ENCODE assay signal across 1 cellular context in genomic region chr10:6204341-6205191, GRCh38.
TF ChIP-seq lines count a peak whose summit lies in the region.

No MANE protein-coding gene starts in this region.

TF ChIP-seq in WTC11, 78 proteins besides CTCF, POLR2A, EP300 and RAD21 (continued from another document):
- TF ChIP-seq ZBTB43 (CRISPR knock-in tag; IDR thresholded peaks at IDR 0.05), result no peak
- no peak for TF ChIP-seq USF1 (CRISPR knock-in tag; IDR thresholded peaks at IDR 0.05)
- no peak for TF ChIP-seq GTF2I (CRISPR knock-in tag; conservative IDR thresholded peaks at IDR 0.05)
- TF ChIP-seq EMX1 (CRISPR knock-in tag; IDR thresholded peaks at IDR 0.05), result no peak
- no peak for TF ChIP-seq TEAD1 (CRISPR knock-in tag; IDR thresholded peaks at IDR 0.05)
- no peak for TF ChIP-seq ZNF232 (CRISPR knock-in tag; IDR thresholded peaks at IDR 0.05)
TF ChIP-seq in WTC11: peak in this region for 0.
